1 cellular context compared by ENCODE assay signal in genomic region chr9:133387680-133388079, GRCh38.
TF ChIP-seq lines count a peak whose summit lies in the region.

No MANE protein-coding gene starts in this region.

TF ChIP-seq in HEK293, 187 proteins besides CTCF, POLR2A, EP300 and RAD21:
- peak; percentile 65 for TF ChIP-seq PRDM10 (tag by site-specific recombination; IDR thresholded peaks at IDR 0.05)
- no peak for TF ChIP-seq ZNF530 (tag by site-specific recombination; IDR thresholded peaks at IDR 0.05; ENCODE audit: low read depth)
- TF ChIP-seq ZBTB44 (tag by site-specific recombination; IDR thresholded peaks at IDR 0.05): peak; percentile 87; the same call in 1 of the 2 replicates
